8 cellular contexts compared by ENCODE assay signal in genomic region chr4:73258668-73259551, GRCh38. TPM values are rescaled to one million over a fixed set of nuclear protein-coding genes. Genes with fewer than 3 reads are reported as not detected.
DNase-seq lines count a peak whose midpoint lies in the region; ATAC-seq and TF ChIP-seq lines count a peak whose summit lies in the region.

ANKRD17 (minus strand) TSS chr4:73258798; CDS start chr4:73258668, 130 bp downstream.

- 0 out of 2 replicates have a peak, but pooled peaks have one; percentile 2 for TF ChIP-seq CTCF in PC-3 (conservative IDR thresholded peaks at IDR 0.05; ENCODE audit: low read depth, low read length)

- H3K4me3 ChIP-seq in PC-3 (ENCODE audit: low read length) (peak within 1 kb of the TSS; percentile 90), mucosa of stomach (ENCODE audit: low read length) (peak within 1 kb of the TSS; percentile 69)

- intact Hi-C loops in PC-3 (cut with micrococcal nuclease): loop anchor here (1.0 to 10.0 kb wide), 3 partner anchors 49 to 944 kb away; no protein-coding TSS in a partner anchor

- H3K9me3 ChIP-seq in PC-3 (ENCODE audit: low read length) (no peaks in the 10 kb centered on the region), mucosa of stomach (ENCODE audit: control insufficient read depth, low read length) (no peaks in the 10 kb centered on the region)

- H3K36me3 ChIP-seq in PC-3 (ENCODE audit: low read depth, low read length) (no peaks in the 10 kb centered on the region; the same call in 1 of the 2 replicates), mucosa of stomach (ENCODE audit: control insufficient read depth, insufficient read depth, low read length) (no peaks in the 10 kb centered on the region)

- CTCF ChIA-PET in PC-3 (lab: Charles Lee): interaction anchor here (0.6 kb wide), 1 partner anchor 47 kb away, joined by 4 read pairs; no protein-coding TSS in a partner anchor

- peak within 1 kb of the TSS; percentile 95 for H3K9ac ChIP-seq in PC-3 (ENCODE audit: low read length)
- H3K9ac ChIP-seq in mucosa of stomach (ENCODE audit: low read length): peak within 1 kb of the TSS; percentile 85

- no peaks in the 10 kb centered on the region for H3K9me2 ChIP-seq in PC-3 (replicated peaks; ENCODE audit: low read length)

- POLR2A ChIA-PET in PC-3 (lab: Charles Lee; ENCODE audit: unreplicated experiment): interaction anchor here (0.5 to 1.5 kb wide), 7 partner anchors 18 to 1671 kb away, joined by 3 to 15 read pairs (median 7); no protein-coding TSS in a partner anchor

- DNase-seq in DMS153 treated with DMSO at 0.1 percent for 48 hours (lab: John Stamatoyannopoulos, UW; ENCODE audit: unreplicated experiment) (peak; percentile 86), PC-3 (peak; percentile 96), erythroblast (lab: John Stamatoyannopoulos, UW) (peak; percentile 95 to 96)
- peak; percentile 89 for DNase-seq in activated T-cell treated with anti-CD3 and anti-CD28 coated beads, Interleukin-2, amount 50 U/mL, for 1 hour
- peak; percentile 79 to 81 for DNase-seq in stimulated activated CD8-positive, alpha-beta memory T cell treated with anti-CD3 and anti-CD28 coated beads, Interleukin-7, amount 100 ng/mL, for 1 hour (ENCODE audit: low read depth in 2 of 2)

- peak within 1 kb of the TSS; percentile 72 for H2AFZ ChIP-seq in PC-3 (ENCODE audit: low read length)

- H4K20me1 ChIP-seq in PC-3 (ENCODE audit: low read length): peaks cover 32% of the 10 kb centered on the region

- BruUV-seq in PC-3 (replicated peaks; lab: Mats Ljungman, UMichigan): no TSS peak

- TF ChIP-seq RAD21 in Ishikawa (IDR thresholded peaks at IDR 0.05; ENCODE audit: low read depth): no peak

- peaks cover 72% of the 10 kb centered on the region for H3K79me2 ChIP-seq in PC-3 (ENCODE audit: low read length)

- H3K4me1 ChIP-seq in PC-3 (ENCODE audit: insufficient read depth, low read length) (peaks cover 26% of the 10 kb centered on the region), mucosa of stomach (ENCODE audit: control insufficient read depth, insufficient read depth, low read length) (peaks cover 13% of the 10 kb centered on the region)

- TF ChIP-seq POLR2A in erythroblast (IDR thresholded peaks at IDR 0.05; ENCODE audit: low read length): peak; percentile 96

- no peak for TF ChIP-seq EP300 in Ishikawa (IDR thresholded peaks at IDR 0.05; ENCODE audit: borderline replicate concordance)

- H3F3A ChIP-seq in PC-3 (ENCODE audit: low read length, unreplicated experiment): no peaks in the 10 kb centered on the region

- H3K27ac ChIP-seq in PC-3 (ENCODE audit: low read length): peak within 1 kb of the TSS; percentile 92

- H3K27me3 ChIP-seq in PC-3 (ENCODE audit: low read length): no peaks in the 10 kb centered on the region
- no peaks in the 10 kb centered on the region for H3K27me3 ChIP-seq in mucosa of stomach (ENCODE audit: control insufficient read depth, insufficient read depth, low read length)

- peak within 1 kb of the TSS; percentile 88 for H3K4me2 ChIP-seq in PC-3 (ENCODE audit: low read length)

- ATAC-seq in GM21576 (IDR thresholded peaks at IDR 0.05; ENCODE audit: unreplicated experiment) (peak; percentile 74), PC-3 (peak; percentile 65)

TF ChIP-seq in Ishikawa, 13 proteins besides CTCF, POLR2A, EP300 and RAD21:
- TF ChIP-seq MAX (IDR thresholded peaks at IDR 0.05): peak; percentile 77; the same call in 1 of the 2 replicates
- peak; percentile 57 for TF ChIP-seq TCF12 (IDR thresholded peaks at IDR 0.05; ENCODE audit: low read depth)
- TF ChIP-seq CREB1 (IDR thresholded peaks at IDR 0.05; ENCODE audit: low read depth): peak; percentile 94
- TF ChIP-seq ZBTB7A (IDR thresholded peaks at IDR 0.05; ENCODE audit: low read depth): no peak
- TF ChIP-seq NFIC (IDR thresholded peaks at IDR 0.05): peak; percentile 43; the same call in 1 of the 2 replicates
- TF ChIP-seq CEBPB (IDR thresholded peaks at IDR 0.05): no peak; the same call in 1 of the 2 replicates
- TF ChIP-seq TAF1 (IDR thresholded peaks at IDR 0.05; ENCODE audit: low read depth): peak; percentile 92
- no peak for TF ChIP-seq TEAD4 (IDR thresholded peaks at IDR 0.05)
- TF ChIP-seq YY1 (IDR thresholded peaks at IDR 0.05; ENCODE audit: low read depth): peak; percentile 71
- no peak for TF ChIP-seq EGR1 (IDR thresholded peaks at IDR 0.05)
- TF ChIP-seq FOXM1 (IDR thresholded peaks at IDR 0.05; ENCODE audit: borderline replicate concordance, low read depth): no peak
- no peak; the same call in 1 of the 2 replicates for TF ChIP-seq USF1 (IDR thresholded peaks at IDR 0.05)
- TF ChIP-seq REST (IDR thresholded peaks at IDR 0.05; ENCODE audit: low read depth): no peak

RNA-seq across cellular contexts. Expression of gene ANKRD17, which starts in this region (rescaled TPM):
- 51.2 and 64.4 TPM in 2 replicates for total RNA-seq in PC-3 (2014; rRNA removed)

Comparison
In these comparisons a context has a peak if more than half of its experiments do, and no peak if none do; other contexts are left out.
1. Peak in every context shown above with its lines: DNase-seq, ATAC-seq, H3K4me3 ChIP-seq and H3K27ac ChIP-seq.